Comparison of ENCODE assay signal across 11 cellular contexts in genomic region chr3:170033489-170033888, GRCh38.
DNase-seq lines count a peak whose midpoint lies in the region; ATAC-seq lines count a peak whose summit lies in the region.
"Had no signal": no experiment of that assay in that cellular context is flagged by ENCODE, and none has a peak within 500 bp of the region (broad histone marks: within the 10 kb centered on the region; RNA-seq: fewer than 3 reads in every experiment).

No MANE protein-coding gene starts in this region.

- DNase-seq in activated CD4-positive, CD25-positive, alpha-beta regulatory T cell (lab: John Stamatoyannopoulos, UW): no peak
- DNase-seq in UCSD-AML1 (lab: John Stamatoyannopoulos, UW; ENCODE audit: unreplicated experiment) (peak; percentile 60), dedifferentiated amniotic fluid mesenchymal stem cell (ENCODE audit: extremely low spot score) (no peak), NCI-H524 (lab: John Stamatoyannopoulos, UW) (no peak), NCI-H2227 (lab: John Stamatoyannopoulos, UW; ENCODE audit: unreplicated experiment) (no peak)
- peak; percentile 37 for DNase-seq in activated naive CD4-positive, alpha-beta T cell treated with anti-CD3 and anti-CD28 coated beads, Interleukin-2, amount 50 U/mL, for 16 hours
- DNase-seq in stimulated activated CD8-positive, alpha-beta memory T cell treated with anti-CD3 and anti-CD28 coated beads, Interleukin-4, amount 100 ng/mL, for 48 hours: peak; percentile 32
- DNase-seq: mesenchymal stem cell, NCI-H1417 treated with DMSO at 0.1 percent for 48 hours had no signal

- ATAC-seq in activated CD4-positive, CD25-positive, alpha-beta regulatory T cell treated with anti-CD3 and anti-CD28 coated beads, Interleukin-2, amount 50 U/mL, for 24 hours: peak; percentile 5 to 23
- ATAC-seq: gastroesophageal sphincter had no signal

Comparison
In these comparisons a context has a peak if more than half of its experiments do, and no peak if none do; other contexts are left out.
1. DNase-seq: peak in UCSD-AML1 (single experiment), activated naive CD4-positive, alpha-beta T cell treated with anti-CD3 and anti-CD28 coated beads, Interleukin-2, amount 50 U/mL, for 16 hours (single experiment) and stimulated activated CD8-positive, alpha-beta memory T cell treated with anti-CD3 and anti-CD28 coated beads, Interleukin-4, amount 100 ng/mL, for 48 hours (single experiment); none in activated CD4-positive, CD25-positive, alpha-beta regulatory T cell (0 of 4), dedifferentiated amniotic fluid mesenchymal stem cell (single experiment), NCI-H524 (0 of 2) and NCI-H2227 (single experiment).